ENCODE assay signal across 33 cellular contexts in the genomic region with DNA sequence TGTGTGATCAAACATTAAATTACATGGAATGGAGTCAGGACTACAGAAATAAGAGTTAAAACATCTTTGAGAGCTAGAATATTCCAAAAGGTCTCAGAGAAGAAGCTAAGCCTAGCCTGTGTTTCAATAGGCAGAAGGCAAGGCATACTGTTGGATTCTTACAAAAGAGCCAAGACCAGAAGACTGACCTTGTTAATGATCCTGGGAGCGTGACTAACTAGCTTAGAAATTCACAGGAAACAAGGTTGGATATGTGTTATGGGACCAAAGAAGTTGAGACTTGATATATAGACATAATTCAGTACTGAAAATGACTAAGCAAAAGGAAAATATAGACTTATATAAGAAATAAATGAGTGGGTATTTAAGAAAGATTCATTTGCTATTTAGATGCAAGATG. TPM values are rescaled to one million over a fixed set of nuclear protein-coding genes. Genes with fewer than 3 reads are reported as not detected.
"Had no signal": no experiment of that assay in that cellular context is flagged by ENCODE, and none has a peak within 500 bp of the region (broad histone marks: within the 10 kb centered on the region; RNA-seq: fewer than 3 reads in every experiment).

No MANE protein-coding gene starts in this region.

- H3K27me3 ChIP-seq: colonic mucosa, dorsolateral prefrontal cortex, esophagus squamous epithelium had no signal

- H3K4me3 ChIP-seq: colonic mucosa, dorsolateral prefrontal cortex, esophagus squamous epithelium, gastrocnemius medialis, heart right ventricle, left lung, lower lobe of right lung, mucosa of descending colon had no signal

- DNase-seq: colonic mucosa; dermis blood vessel endothelial cell; dorsolateral prefrontal cortex; effector CD4-positive, alpha-beta T cell; effector memory CD4-positive, alpha-beta T cell; erythroblast; esophagus squamous epithelium; foreskin fibroblast; foreskin melanocyte; gastrocnemius medialis; glutamatergic neuron; head of caudate nucleus; heart right ventricle; hippocampal formation; left colon; left lung; left ventricle myocardium superior; lower lobe of right lung; mesenchymal stem cell; mucosa of descending colon; naive B cell; naive thymus-derived CD8-positive, alpha-beta T cell had no signal

- H3K4me1 ChIP-seq: colonic mucosa, gastrocnemius medialis, left lung had no signal

- ATAC-seq: esophagus mucosa; gastrocnemius medialis; heart right ventricle; left colon; left lung; left ventricle myocardium superior; lower lobe of right lung; mucosa of descending colon; naive thymus-derived CD8-positive, alpha-beta T cell had no signal

- H3K27ac ChIP-seq: colonic mucosa, dorsolateral prefrontal cortex, esophagus squamous epithelium, gastrocnemius medialis, heart right ventricle, left lung, lower lobe of right lung had no signal

- FAIRE-seq: endothelial cell of umbilical vein, islet of Langerhans, keratinocyte had no signal

- H3K9me3 ChIP-seq: colonic mucosa, esophagus squamous epithelium, gastrocnemius medialis, left lung, lower lobe of right lung, mucosa of descending colon had no signal

- H3K36me3 ChIP-seq: colonic mucosa, gastrocnemius medialis, left lung, lower lobe of right lung had no signal

RNA-seq across cellular contexts. Expression of a gene that starts 50.1 kb away (rescaled TPM):
- total RNA-seq: colonic mucosa; dermis blood vessel endothelial cell; endothelial cell of umbilical vein; esophagus mucosa; esophagus squamous epithelium; gastrocnemius medialis; glomerular endothelial cell; heart right ventricle; kidney epithelial cell; left colon; left lung; left ventricle myocardium superior; lower leg skin; lower lobe of right lung; lung microvascular endothelial cell; mesenteric fat pad; mesothelial cell of epicardium; mucosa of descending colon; myocyte; naive thymus-derived CD8-positive, alpha-beta T cell had no signal
